ENCODE assay signal across 8 cellular contexts in genomic region chr3:106333911-106334618, GRCh38.
DNase-seq lines count a peak whose midpoint lies in the region; ATAC-seq and TF ChIP-seq lines count a peak whose summit lies in the region.

No MANE protein-coding gene starts in this region.

- H3K27me3 Mint-ChIP-seq in mesothelial cell of epicardium (ENCODE audit: low read depth), result no peaks in the 10 kb centered on the region

- no peak overlapping the region for H3K4me3 Mint-ChIP-seq in mesothelial cell of epicardium

- intact Hi-C loops in Right ventricle myocardium inferior (cut with DNase I), result no loop called here

- DNase-seq in activated CD4-positive, alpha-beta T cell treated with anti-CD3 and anti-CD28 coated beads, Interleukin-2, amount 50 U/mL, for 48 hours, result peak; percentile 55 to 67
- DNase-seq in mesothelial cell of epicardium (ENCODE audit: low spot score in 2 of 2, unreplicated experiment in 2 of 2), result no peak
- no peak for DNase-seq in Right ventricle myocardium inferior (ENCODE audit: missing footprints)
- DNase-seq in medulla oblongata (ENCODE audit: extremely low spot score), result no peak
- DNase-seq in hippocampal formation (lab: John Stamatoyannopoulos, UW), result no peak
- DNase-seq in amniotic stem cell (lab: John Stamatoyannopoulos, UW), result no peak

- peaks cover 4% of the 10 kb centered on the region for H3K9me3 Mint-ChIP-seq in mesothelial cell of epicardium

- H3K4me1 Mint-ChIP-seq in mesothelial cell of epicardium, result peaks cover 16% of the 10 kb centered on the region

- H3K27ac Mint-ChIP-seq in mesothelial cell of epicardium, result peak overlapping the region; percentile 50

- ATAC-seq in GM18511 (IDR thresholded peaks at IDR 0.05; ENCODE audit: unreplicated experiment) (peak; percentile 69), HG02852 (IDR thresholded peaks at IDR 0.05; ENCODE audit: unreplicated experiment) (peak; percentile 49), Right ventricle myocardium inferior (no peak)

- no peaks in the 10 kb centered on the region for H3K36me3 Mint-ChIP-seq in mesothelial cell of epicardium

- no peak for TF ChIP-seq CTCF in mesothelial cell of epicardium (IDR thresholded peaks at IDR 0.05; ENCODE audit: unreplicated experiment)

Comparison
In these comparisons a context has a peak if more than half of its experiments do, and no peak if none do; other contexts are left out.
1. DNase-seq: peak in activated CD4-positive, alpha-beta T cell treated with anti-CD3 and anti-CD28 coated beads, Interleukin-2, amount 50 U/mL, for 48 hours (2 of 2); none in mesothelial cell of epicardium (0 of 2), Right ventricle myocardium inferior (single experiment), medulla oblongata (single experiment), hippocampal formation (0 of 2) and amniotic stem cell (single experiment).